Comparison of ENCODE assay signal across 18 cellular contexts in the genomic region with DNA sequence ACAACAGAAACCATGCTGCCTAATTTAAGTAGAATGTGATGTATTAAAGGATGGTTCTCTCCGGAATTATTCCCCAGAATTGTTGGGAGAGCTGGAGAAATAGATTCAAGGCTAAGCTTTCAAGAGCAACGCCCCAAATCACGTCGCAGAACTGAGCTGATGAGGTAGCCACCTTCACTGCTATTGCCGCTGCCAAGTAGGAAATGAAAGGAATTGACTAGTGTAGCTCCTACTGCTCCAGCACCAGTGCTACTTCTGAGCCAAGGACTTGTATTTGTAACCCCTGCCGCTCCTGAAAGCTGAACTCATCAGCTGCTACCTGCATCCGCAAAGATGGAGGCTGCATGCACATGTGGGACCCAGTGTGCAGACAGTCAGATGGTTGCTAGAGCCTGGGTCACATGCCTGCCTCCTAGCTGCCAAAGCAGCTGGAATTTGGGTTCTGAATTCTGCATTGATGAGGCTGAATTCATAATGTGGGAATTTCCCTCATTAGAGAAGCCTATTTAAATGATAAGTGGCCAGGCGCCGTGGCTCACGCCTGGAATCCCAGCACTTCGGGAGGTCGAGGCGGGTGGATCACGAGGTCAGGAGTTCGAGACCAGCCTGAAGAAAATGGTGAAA.
"Had no signal": no experiment of that assay in that cellular context is flagged by ENCODE, and none has a peak within 500 bp of the region (broad histone marks: within the 10 kb centered on the region; RNA-seq: fewer than 3 reads in every experiment).

No MANE protein-coding gene starts in this region.

- H3K9me3 ChIP-seq: body of pancreas, thoracic aorta, upper lobe of left lung had no signal

- ATAC-seq: activated CD8-positive, alpha-beta memory T cell treated with anti-CD3 and anti-CD28 coated beads, Interleukin-2, amount 10 ng/mL, durations not matched to agents 7 days and 5 days; activated naive CD8-positive, alpha-beta T cell treated with anti-CD3 and anti-CD28 coated beads, Interleukin-2, amount 50 U/mL, for 24 hours; body of pancreas; left ventricle myocardium superior; natural killer cell treated with Interleukin-12 subunit alpha and Interleukin-12 subunit beta and Interleukin-15 and Interleukin-18, amount 100 ng/mL, for 72 hours; stimulated activated naive B cell treated with anti-CD40 and anti-IgM and Interleukin-4, amounts not matched to agents 10 μg/mL and 1 μg/mL and 100 μg/mL, for 72 hours had no signal

- H3K27me3 Mint-ChIP-seq: activated CD4-positive, alpha-beta memory T cell treated with anti-CD3 and anti-CD28 coated beads, Interleukin-2, amount 10 ng/mL, durations not matched to agents 7 days and 5 days; activated CD8-positive, alpha-beta memory T cell treated with anti-CD3 and anti-CD28 coated beads, Interleukin-2, amount 10 ng/mL, durations not matched to agents 7 days and 5 days; activated naive CD8-positive, alpha-beta T cell treated with anti-CD3 and anti-CD28 coated beads, Interleukin-2, amount 50 U/mL, for 24 hours; stimulated activated naive B cell treated with anti-CD40 and anti-IgM and Interleukin-4, amounts not matched to agents 10 μg/mL and 1 μg/mL and 100 μg/mL, for 72 hours had no signal

- H3K4me3 Mint-ChIP-seq: activated CD4-positive, alpha-beta memory T cell treated with anti-CD3 and anti-CD28 coated beads, Interleukin-2, amount 10 ng/mL, durations not matched to agents 7 days and 5 days; activated CD8-positive, alpha-beta memory T cell treated with anti-CD3 and anti-CD28 coated beads, Interleukin-2, amount 10 ng/mL, durations not matched to agents 7 days and 5 days; activated naive CD8-positive, alpha-beta T cell treated with anti-CD3 and anti-CD28 coated beads, Interleukin-2, amount 50 U/mL, for 24 hours; natural killer cell treated with Interleukin-12 subunit alpha and Interleukin-12 subunit beta and Interleukin-15 and Interleukin-18, amount 100 ng/mL, for 72 hours; stimulated activated naive B cell treated with anti-CD40 and anti-IgM and Interleukin-4, amounts not matched to agents 10 μg/mL and 1 μg/mL and 100 μg/mL, for 72 hours; T-helper 1 cell treated with Interleukin-12 subunit alpha and Interleukin-12 subunit beta and Interleukin-4 antibody, amounts not matched to agents 30 μg/mL and 1 μg/mL, for 36 hours had no signal

- H3K27ac Mint-ChIP-seq: activated CD4-positive, alpha-beta memory T cell treated with anti-CD3 and anti-CD28 coated beads, Interleukin-2, amount 10 ng/mL, durations not matched to agents 7 days and 5 days; activated CD8-positive, alpha-beta memory T cell treated with anti-CD3 and anti-CD28 coated beads, Interleukin-2, amount 10 ng/mL, durations not matched to agents 7 days and 5 days; activated naive CD8-positive, alpha-beta T cell treated with anti-CD3 and anti-CD28 coated beads, Interleukin-2, amount 50 U/mL, for 24 hours; natural killer cell treated with Interleukin-12 subunit alpha and Interleukin-12 subunit beta and Interleukin-15 and Interleukin-18, amount 100 ng/mL, for 72 hours; stimulated activated naive B cell treated with anti-CD40 and anti-IgM and Interleukin-4, amounts not matched to agents 10 μg/mL and 1 μg/mL and 100 μg/mL, for 72 hours; T-helper 1 cell treated with Interleukin-12 subunit alpha and Interleukin-12 subunit beta and Interleukin-4 antibody, amounts not matched to agents 30 μg/mL and 1 μg/mL, for 36 hours had no signal

- H3K36me3 ChIP-seq: cardiac muscle cell, thoracic aorta, upper lobe of left lung had no signal

- H3K27me3 ChIP-seq: body of pancreas, cardiac muscle cell, upper lobe of left lung had no signal

- DNase-seq: activated CD4-positive, alpha-beta memory T cell treated with anti-CD3 and anti-CD28 coated beads, Interleukin-2, amount 10 ng/mL, durations not matched to agents 7 days and 5 days; activated CD4-positive, alpha-beta T cell treated with anti-CD3 and anti-CD28 coated beads for 48 hours; activated CD8-positive, alpha-beta memory T cell treated with anti-CD3 and anti-CD28 coated beads, Interleukin-2, amount 10 ng/mL, durations not matched to agents 7 days and 5 days; activated effector memory CD4-positive, alpha-beta T cell treated with anti-CD3 and anti-CD28 coated beads, Interleukin-2, amount 50 U/mL, for 16 hours; activated naive CD4-positive, alpha-beta T cell treated with anti-CD3 and anti-CD28 coated beads, Interleukin-2, amount 50 U/mL, for 16 hours; activated naive CD8-positive, alpha-beta T cell treated with anti-CD3 and anti-CD28 coated beads, Interleukin-2, amount 50 U/mL, for 24 hours; activated T-cell treated with anti-CD3 and anti-CD28 coated beads for 4 hours; body of pancreas; left ventricle myocardium superior; mammary epithelial cell; stimulated activated CD4-positive, alpha-beta T cell treated with anti-CD3 and anti-CD28 coated beads, Interleukin-2, amount 100 ng/mL, for 48 hours; stimulated activated CD8-positive, alpha-beta memory T cell treated with anti-CD3 and anti-CD28 coated beads, Interleukin-4, amount 100 ng/mL, for 48 hours; stimulated activated naive B cell treated with anti-CD40 and anti-IgM and Interleukin-4, amounts not matched to agents 10 μg/mL and 1 μg/mL and 100 μg/mL, for 72 hours had no signal

- H3K4me1 Mint-ChIP-seq: activated CD4-positive, alpha-beta memory T cell treated with anti-CD3 and anti-CD28 coated beads, Interleukin-2, amount 10 ng/mL, durations not matched to agents 7 days and 5 days; activated CD8-positive, alpha-beta memory T cell treated with anti-CD3 and anti-CD28 coated beads, Interleukin-2, amount 10 ng/mL, durations not matched to agents 7 days and 5 days; activated naive CD8-positive, alpha-beta T cell treated with anti-CD3 and anti-CD28 coated beads, Interleukin-2, amount 50 U/mL, for 24 hours; stimulated activated naive B cell treated with anti-CD40 and anti-IgM and Interleukin-4, amounts not matched to agents 10 μg/mL and 1 μg/mL and 100 μg/mL, for 72 hours had no signal

- H3K27ac ChIP-seq: body of pancreas, cardiac muscle cell, thoracic aorta, upper lobe of left lung had no signal

- H3K36me3 Mint-ChIP-seq: activated CD8-positive, alpha-beta memory T cell treated with anti-CD3 and anti-CD28 coated beads, Interleukin-2, amount 10 ng/mL, durations not matched to agents 7 days and 5 days; natural killer cell treated with Interleukin-12 subunit alpha and Interleukin-12 subunit beta and Interleukin-15 and Interleukin-18, amount 100 ng/mL, for 72 hours; stimulated activated naive B cell treated with anti-CD40 and anti-IgM and Interleukin-4, amounts not matched to agents 10 μg/mL and 1 μg/mL and 100 μg/mL, for 72 hours had no signal

- H3K4me1 ChIP-seq: body of pancreas had no signal

- H3K9me3 Mint-ChIP-seq: activated CD4-positive, alpha-beta memory T cell treated with anti-CD3 and anti-CD28 coated beads, Interleukin-2, amount 10 ng/mL, durations not matched to agents 7 days and 5 days; activated naive CD8-positive, alpha-beta T cell treated with anti-CD3 and anti-CD28 coated beads, Interleukin-2, amount 50 U/mL, for 24 hours; natural killer cell treated with Interleukin-12 subunit alpha and Interleukin-12 subunit beta and Interleukin-15 and Interleukin-18, amount 100 ng/mL, for 72 hours; stimulated activated naive B cell treated with anti-CD40 and anti-IgM and Interleukin-4, amounts not matched to agents 10 μg/mL and 1 μg/mL and 100 μg/mL, for 72 hours; T-helper 1 cell treated with Interleukin-12 subunit alpha and Interleukin-12 subunit beta and Interleukin-4 antibody, amounts not matched to agents 30 μg/mL and 1 μg/mL, for 36 hours had no signal

- H3K4me3 ChIP-seq: body of pancreas, cardiac muscle cell, thoracic aorta, upper lobe of left lung had no signal
